ENCODE assay signal across 1 cellular context in genomic region chr4:68218044-68218443, GRCh38.
TF ChIP-seq lines count a peak whose summit lies in the region.

No MANE protein-coding gene starts in this region.

TF ChIP-seq in GM23338, 12 proteins besides CTCF, POLR2A, EP300 and RAD21 (continued from another document):
- TF ChIP-seq STAT1 (IDR thresholded peaks at IDR 0.05; ENCODE audit: unreplicated experiment) (no peak), NANOG (IDR thresholded peaks at IDR 0.05; ENCODE audit: borderline replicate concordance) (no peak), ZNF462 (CRISPR knock-in tag; IDR thresholded peaks at IDR 0.05) (no peak), JUNB (IDR thresholded peaks at IDR 0.05; ENCODE audit: unreplicated experiment) (no peak), REST (IDR thresholded peaks at IDR 0.05; ENCODE audit: unreplicated experiment) (no peak), EZH2 (IDR thresholded peaks at IDR 0.05; ENCODE audit: low read depth, unreplicated experiment) (no peak)
